In genomic region chrX:17605676-17606075, GRCh38 we compare ENCODE assay signal across 1 cellular context.
TF ChIP-seq lines count a peak whose summit lies in the region.

No MANE protein-coding gene starts in this region.

TF ChIP-seq in SK-N-SH treated with all-trans-retinoic acid at 6 μM for 48 hours, 23 proteins besides CTCF, POLR2A, EP300 and RAD21 (continued from another document):
- TF ChIP-seq, protein P1, sequence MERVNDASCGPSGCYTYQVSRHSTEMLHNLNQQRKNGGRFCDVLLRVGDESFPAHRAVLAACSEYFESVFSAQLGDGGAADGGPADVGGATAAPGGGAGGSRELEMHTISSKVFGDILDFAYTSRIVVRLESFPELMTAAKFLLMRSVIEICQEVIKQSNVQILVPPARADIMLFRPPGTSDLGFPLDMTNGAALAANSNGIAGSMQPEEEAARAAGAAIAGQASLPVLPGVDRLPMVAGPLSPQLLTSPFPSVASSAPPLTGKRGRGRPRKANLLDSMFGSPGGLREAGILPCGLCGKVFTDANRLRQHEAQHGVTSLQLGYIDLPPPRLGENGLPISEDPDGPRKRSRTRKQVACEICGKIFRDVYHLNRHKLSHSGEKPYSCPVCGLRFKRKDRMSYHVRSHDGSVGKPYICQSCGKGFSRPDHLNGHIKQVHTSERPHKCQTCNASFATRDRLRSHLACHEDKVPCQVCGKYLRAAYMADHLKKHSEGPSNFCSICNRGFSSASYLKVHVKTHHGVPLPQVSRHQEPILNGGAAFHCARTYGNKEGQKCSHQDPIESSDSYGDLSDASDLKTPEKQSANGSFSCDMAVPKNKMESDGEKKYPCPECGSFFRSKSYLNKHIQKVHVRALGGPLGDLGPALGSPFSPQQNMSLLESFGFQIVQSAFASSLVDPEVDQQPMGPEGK (CRISPR knock-in tag; IDR thresholded peaks at IDR 0.05; ENCODE audit: borderline replicate concordance), result no peak
- TF ChIP-seq ESRRG (CRISPR knock-in tag; IDR thresholded peaks at IDR 0.05) (no peak), TCF4 (CRISPR knock-in tag; IDR thresholded peaks at IDR 0.05; ENCODE audit: borderline replicate concordance) (no peak), GLIS3 (CRISPR knock-in tag; IDR thresholded peaks at IDR 0.05) (no peak), ZFP30 (CRISPR knock-in tag; IDR thresholded peaks at IDR 0.05) (no peak)
